In the genomic region with DNA sequence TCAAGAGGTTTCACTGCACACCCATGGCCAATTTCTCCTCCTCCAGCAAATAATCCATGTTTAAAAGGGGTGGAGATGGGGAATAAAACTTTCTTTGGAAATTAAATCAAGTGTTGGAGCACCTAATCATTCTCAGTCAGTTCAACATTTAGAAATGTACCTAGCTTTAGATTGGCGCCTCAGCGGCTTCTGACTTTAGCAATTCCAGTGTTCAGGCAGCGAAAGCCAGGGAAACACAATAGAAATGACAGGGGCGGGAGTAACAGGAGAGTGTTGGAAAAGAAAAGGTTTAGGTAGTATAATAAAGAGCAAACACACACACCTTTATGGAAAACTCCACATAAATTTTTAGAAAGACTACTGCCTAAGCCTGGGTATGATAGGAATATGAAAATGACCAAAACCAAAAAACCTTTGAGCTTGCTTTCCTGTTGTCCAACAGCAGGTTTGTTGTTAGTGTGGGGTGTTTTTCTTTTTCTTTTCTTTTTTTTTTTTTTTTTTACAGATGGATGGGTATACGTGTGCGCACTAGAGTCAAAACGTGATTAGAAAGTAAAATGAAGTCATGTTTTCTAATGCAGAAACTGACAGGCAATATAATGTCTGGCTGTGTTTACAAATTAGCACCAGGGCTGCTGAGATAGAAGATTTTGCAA, we compare ENCODE assay signal across 18 cellular contexts. TPM values are rescaled to one million over a fixed set of nuclear protein-coding genes. Genes with fewer than 3 reads are reported as not detected.
DNase-seq lines count a peak whose midpoint lies in the region; ATAC-seq, FAIRE-seq and TF ChIP-seq lines count a peak whose summit lies in the region.
"Had no signal": no experiment of that assay in that cellular context is flagged by ENCODE, and none has a peak within 500 bp of the region (broad histone marks: within the 10 kb centered on the region; RNA-seq: fewer than 3 reads in every experiment).

No MANE protein-coding gene starts in this region.

- no peak overlapping the region for H4K8ac ChIP-seq in mesendoderm (ENCODE audit: low read depth, low read length)

- peaks cover 3% of the 10 kb centered on the region for H3K79me1 ChIP-seq in mesendoderm (ENCODE audit: low read length)

- ATAC-seq in A549 = no peak
- no peak for ATAC-seq in GM19395 (IDR thresholded peaks at IDR 0.05; ENCODE audit: unreplicated experiment)
- no peak for ATAC-seq in activated CD4-positive, alpha-beta T cell treated with anti-CD3 and anti-CD28 coated beads for 36 hours
- ATAC-seq: psoas muscle; stimulated activated naive CD8-positive, alpha-beta T cell treated with anti-CD3 and anti-CD28 coated beads, Interleukin-15, Interleukin-2, amounts not matched to agents 100 U/mL and 50 U/mL, for 24 hours had no signal

- TF ChIP-seq CTCF in A549 (IDR thresholded peaks at IDR 0.05) (no peak), VCaP (conservative IDR thresholded peaks at IDR 0.05) (no peak), ascending aorta (IDR thresholded peaks at IDR 0.05) (no peak)

- POLR2A ChIA-PET in A549 (lab: Yijun Ruan, JAX) = interaction anchor here (3.4 kb wide), 1 partner anchor 7 kb away, joined by 38 read pairs; the partner anchor contains the start of gene TFAP2A
- POLR2A ChIA-PET in activated CD4-positive, alpha-beta T cell treated with anti-CD3 and anti-CD28 coated beads for 36 hours (lab: Charles Lee) = no interaction called here

- no peak overlapping the region for H3K56ac ChIP-seq in mesendoderm (ENCODE audit: low read length)

- TF ChIP-seq RAD21 in A549 (conservative IDR thresholded peaks at IDR 0.05 in 1 of 2, IDR thresholded peaks at IDR 0.05 in 1 of 2) = no peak

- H3K9me3 Mint-ChIP-seq in activated CD4-positive, alpha-beta T cell treated with anti-CD3 and anti-CD28 coated beads for 36 hours (ENCODE audit: low read depth) = peaks cover 18% of the 10 kb centered on the region

- H3K27me3 ChIP-seq in HUES48 (ENCODE audit: control insufficient read depth, insufficient read depth, low read length) = peaks cover 88% of the 10 kb centered on the region
- peaks cover 3% of the 10 kb centered on the region for H3K27me3 ChIP-seq in mesendoderm (ENCODE audit: insufficient read depth, low read length, poor library complexity)
- peaks cover 17% of the 10 kb centered on the region for H3K27me3 ChIP-seq in ascending aorta

- H2BK5ac ChIP-seq in mesendoderm (ENCODE audit: low read length) = no peak overlapping the region

- peak overlapping the region; percentile 52 for H3K4me3 ChIP-seq in A549
- peak overlapping the region; percentile 9; the same call in 1 of the 2 replicates for H3K4me3 ChIP-seq in HUES48 (ENCODE audit: low read depth, low read length)
- no peak overlapping the region for H3K4me3 ChIP-seq in mesendoderm (ENCODE audit: low read length)
- no peak overlapping the region for H3K4me3 ChIP-seq in ascending aorta
- H3K4me3 ChIP-seq: psoas muscle had no signal

- no peak overlapping the region for H2BK120ac ChIP-seq in mesendoderm (ENCODE audit: low read depth, low read length)

- H4K5ac ChIP-seq in mesendoderm (ENCODE audit: low read length) = no peak overlapping the region

- WGBS in A549 (ENCODE audit: missing lambda C conversion rate) = 26% methylated on average over 7 of the region's 7 CpGs
- no CpG with 5 or more reads among the region's 7 CpGs for WGBS in mesendoderm (ENCODE audit: extremely low coverage, insufficient coverage, low lambda C conversion rate)

- peaks cover 65% of the 10 kb centered on the region for H3K27me3 Mint-ChIP-seq in activated CD4-positive, alpha-beta T cell treated with anti-CD3 and anti-CD28 coated beads for 36 hours

- no peak overlapping the region for H3K27ac Mint-ChIP-seq in activated CD4-positive, alpha-beta T cell treated with anti-CD3 and anti-CD28 coated beads for 36 hours

- H3K4me1 Mint-ChIP-seq in activated CD4-positive, alpha-beta T cell treated with anti-CD3 and anti-CD28 coated beads for 36 hours = peaks cover 20% of the 10 kb centered on the region

- H3K9me3 ChIP-seq in A549 = no peaks in the 10 kb centered on the region
- H3K9me3 ChIP-seq in HUES48 (ENCODE audit: control insufficient read depth, insufficient read depth, low read length) = no peaks in the 10 kb centered on the region
- H3K9me3 ChIP-seq in ascending aorta = no peaks in the 10 kb centered on the region
- H3K9me3 ChIP-seq: psoas muscle had no signal

- H3K23ac ChIP-seq in mesendoderm (ENCODE audit: low read length) = no peak overlapping the region

- no peak for DNase-seq in A549 (ENCODE audit: low read depth in 1 of 2, low spot score in 1 of 2)
- DNase-seq in mesendoderm = no peak
- DNase-seq in ascending aorta (ENCODE audit: low spot score in 2 of 2) = no peak
- no peak for DNase-seq in activated CD4-positive, alpha-beta T cell treated with anti-CD3 and anti-CD28 coated beads for 36 hours
- no peak for DNase-seq in GM03348 (ENCODE audit: low spot score)
- DNase-seq: activated effector memory CD4-positive, alpha-beta T cell treated with anti-CD3 and anti-CD28 coated beads, Interleukin-2, amount 50 U/mL, for 16 hours; amygdala; NCI-H187; NCI-H524; psoas muscle; RPMI8226; stimulated activated naive CD8-positive, alpha-beta T cell treated with anti-CD3 and anti-CD28 coated beads, Interleukin-15, Interleukin-2, amounts not matched to agents 100 U/mL and 50 U/mL, for 24 hours; T-helper 1 cell had no signal

- H2BK15ac ChIP-seq in mesendoderm (replicated peaks; ENCODE audit: low read depth) = no peak overlapping the region

- peaks cover 19% of the 10 kb centered on the region for H3K36me3 Mint-ChIP-seq in activated CD4-positive, alpha-beta T cell treated with anti-CD3 and anti-CD28 coated beads for 36 hours (ENCODE audit: low read depth)

- H3K4me2 ChIP-seq in A549 = peak overlapping the region; percentile 88
- H3K4me2 ChIP-seq in mesendoderm (ENCODE audit: low read length) = no peak overlapping the region

- H2AK5ac ChIP-seq in mesendoderm (ENCODE audit: low read length) = no peak overlapping the region

- no peak overlapping the region for H3K4me3 Mint-ChIP-seq in activated CD4-positive, alpha-beta T cell treated with anti-CD3 and anti-CD28 coated beads for 36 hours

- peaks cover 12% of the 10 kb centered on the region for H3K79me2 ChIP-seq in mesendoderm (ENCODE audit: control insufficient read depth, insufficient read depth, low read length)

- TF ChIP-seq EP300 in A549 (IDR thresholded peaks at IDR 0.05) = no peak

- FAIRE-seq in A549 (lab: Jason Lieb, UNC) = no peak
- FAIRE-seq: endometrium, H54 had no signal

- TF ChIP-seq POLR2A in A549 (IDR thresholded peaks at IDR 0.05; ENCODE audit: low read length) = no peak

- CTCF ChIA-PET in A549 (lab: Yijun Ruan, JAX) = interaction anchor here (0.6 kb wide), 1 partner anchor 112 kb away, joined by 3 read pairs; no protein-coding TSS in a partner anchor
- CTCF ChIA-PET in activated CD4-positive, alpha-beta T cell treated with anti-CD3 and anti-CD28 coated beads for 36 hours (lab: Charles Lee) = no interaction called here

- H3K4ac ChIP-seq in mesendoderm (ENCODE audit: low read depth, low read length) = no peak overlapping the region

- H3K36me3 ChIP-seq in HUES48 (ENCODE audit: control insufficient read depth, insufficient read depth, low read length) (no peaks in the 10 kb centered on the region), mesendoderm (ENCODE audit: control insufficient read depth, insufficient read depth, low read length) (no peaks in the 10 kb centered on the region), ascending aorta (no peaks in the 10 kb centered on the region)

- H3K4me1 ChIP-seq in A549 = peaks cover 34% of the 10 kb centered on the region
- peaks cover 68% of the 10 kb centered on the region for H3K4me1 ChIP-seq in HUES48 (ENCODE audit: control insufficient read depth, insufficient read depth, low read length)
- no peaks in the 10 kb centered on the region for H3K4me1 ChIP-seq in mesendoderm (ENCODE audit: control insufficient read depth, low read depth, low read length)
- H3K4me1 ChIP-seq in ascending aorta = peaks cover 3 to 17% of the 10 kb centered on the region in 2 donors

- peak overlapping the region; percentile 96 to 98 for H3K27ac ChIP-seq in A549
- no peak overlapping the region for H3K27ac ChIP-seq in HUES48 (ENCODE audit: low read depth, low read length)
- peak overlapping the region; percentile 87 for H3K27ac ChIP-seq in VCaP
- H3K27ac ChIP-seq in mesendoderm (ENCODE audit: low read depth, low read length) = no peak overlapping the region
- H3K27ac ChIP-seq in ascending aorta = no peak overlapping the region
- H3K27ac ChIP-seq: psoas muscle had no signal

- H3K18ac ChIP-seq in mesendoderm (ENCODE audit: low read length) = peak overlapping the region; percentile 14

- intact Hi-C loops in ascending aorta (cut with DNase I) = loop anchor here (10.0 kb wide), 2 partner anchors 338 to 1972 kb away; partner anchors contain the start of genes SLC35B3 and TMEM14B
- intact Hi-C loops in activated CD4-positive, alpha-beta T cell treated with anti-CD3 and anti-CD28 coated beads for 36 hours (cut with DNase I, micrococcal nuclease) = loop anchor here in 1 of 2 experiments (10.0 kb wide), 1 partner anchor 688 kb away; the partner anchor contains the start of gene SMIM13

- H3K9ac ChIP-seq in HUES48 (ENCODE audit: low read depth, low read length) (no peak overlapping the region), mesendoderm (ENCODE audit: low read length) (peak overlapping the region; percentile 10)

TF ChIP-seq in A549, 52 proteins besides CTCF, POLR2A, EP300 and RAD21:
- TF ChIP-seq PHF8 (IDR thresholded peaks at IDR 0.05; ENCODE audit: borderline replicate concordance, low read depth) (no peak), CEBPB (IDR thresholded peaks at IDR 0.05) (peak in 1 of 2 experiments; percentile 8; a peak in 1 of 4 replicates)

RNA-seq across cellular contexts. Expression of gene TFAP2A, which starts 7.7 kb away (rescaled TPM):
- polyA plus RNA-seq in A549 (2011; rRNA removed) (10.8 and 13.1 TPM in 2 replicates), A549 (2017; fragmentation: RNase III; extraction: RNeasy Plus Mini Kit Qiagen cat#74134 plus additional on column Dnase treatment) (26.0 to 31.4 TPM (median 26.9 TPM) in 3 replicates)
- 17.4 and 22.2 TPM in 2 replicates for polyA plus RNA-seq in A549 (2012; cell fraction: cytosol; rRNA removed)
- polyA plus RNA-seq in A549 (2012; cell fraction: nucleus; rRNA removed) = 21.1 and 32.8 TPM in 2 replicates
- 8.5 and 10.3 TPM in 2 replicates for polyA minus RNA-seq in A549 (2011; rRNA and poly(A)+ RNA removed)
- 3.0 TPM for polyA plus RNA-seq in mesendoderm (2013, experiment 1 of 2)
- polyA plus RNA-seq in mesendoderm (2013, experiment 2 of 2) = 2.7 TPM
- total RNA-seq in ascending aorta = 0.21 TPM
- under 1 TPM; 0.23 to 0.26 TPM for total RNA-seq in activated CD4-positive, alpha-beta T cell treated with anti-CD3 and anti-CD28 coated beads for 36 hours

Comparison
In these comparisons a context has a peak if more than half of its experiments do, and no peak if none do; other contexts are left out.
1. H3K27ac ChIP-seq: peak in A549 (2 of 2) and VCaP (single experiment); none in HUES48 (single experiment), mesendoderm (single experiment) and ascending aorta (0 of 2).
2. H3K4me3 ChIP-seq: peak in A549 (single experiment) and HUES48 (single experiment); none in mesendoderm (single experiment) and ascending aorta (0 of 2).